In genomic region chr17:76585048-76585648, GRCh38 we compare ENCODE assay signal across 9 cellular contexts. TPM values are rescaled to one million over a fixed set of nuclear protein-coding genes. Genes with fewer than 3 reads are reported as not detected.
DNase-seq lines count a peak whose midpoint lies in the region; ATAC-seq and TF ChIP-seq lines count a peak whose summit lies in the region.
"Had no signal": no experiment of that assay in that cellular context is flagged by ENCODE, and none has a peak within 500 bp of the region (broad histone marks: within the 10 kb centered on the region; RNA-seq: fewer than 3 reads in every experiment).

No MANE protein-coding gene starts in this region.

- no peaks in the 10 kb centered on the region for H3K27me3 ChIP-seq in thoracic aorta (replicated peaks; ENCODE audit: insufficient read depth)

- peak overlapping the region; percentile 78 for H3K4me3 ChIP-seq in thoracic aorta

- no peaks in the 10 kb centered on the region for H3K9me3 ChIP-seq in thoracic aorta

- DNase-seq in activated naive CD4-positive, alpha-beta T cell treated with Interleukin-2 at 50 U/mL for 16 hours, result no peak
- peak; percentile 62 for DNase-seq in left kidney (ENCODE audit: low read depth, low spot score)
- DNase-seq in thoracic aorta (ENCODE audit: low spot score), result no peak
- DNase-seq in NCI-H1417 (lab: John Stamatoyannopoulos, UW), result no peak
- no peak for DNase-seq in GM10266 (ENCODE audit: extremely low spot score)

- H3K27ac Mint-ChIP-seq in activated naive CD4-positive, alpha-beta T cell treated with anti-CD3 and anti-CD28 coated beads, Interleukin-2, amount 50 U/mL, for 24 hours, result no peak overlapping the region
- no peak overlapping the region for H3K27ac Mint-ChIP-seq in brain

- H3K4me3 Mint-ChIP-seq in activated naive CD4-positive, alpha-beta T cell treated with anti-CD3 and anti-CD28 coated beads, Interleukin-2, amount 50 U/mL, for 24 hours, result peak overlapping the region; percentile 63
- H3K4me3 Mint-ChIP-seq in brain, result peak overlapping the region; percentile 59 to 77 (median 64)

- no peaks in the 10 kb centered on the region for H3K9me3 Mint-ChIP-seq in activated naive CD4-positive, alpha-beta T cell treated with anti-CD3 and anti-CD28 coated beads, Interleukin-2, amount 50 U/mL, for 24 hours
- peaks cover 0 to 22% (median 17%) of the 10 kb centered on the region in 5 experiments for H3K9me3 Mint-ChIP-seq in brain

- no peak for TF ChIP-seq CTCF in brain (conservative IDR thresholded peaks at IDR 0.05)
- TF ChIP-seq CTCF in thoracic aorta (IDR thresholded peaks at IDR 0.05), result no peak
- TF ChIP-seq CTCF in GM10266 (IDR thresholded peaks at IDR 0.05; ENCODE audit: control insufficient read depth, insufficient read depth, low read depth, missing control alignments), result no peak

- H3K4me1 ChIP-seq in thoracic aorta (ENCODE audit: control insufficient read depth in 1 of 2, low read depth in 2 of 2), result peaks cover 12 to 16% of the 10 kb centered on the region in 2 donors

- ATAC-seq in thoracic aorta (ENCODE audit: insufficient number of reproducible peaks, low FRiP score, low read depth), result no peak
- ATAC-seq in HG03469 (IDR thresholded peaks at IDR 0.05; ENCODE audit: unreplicated experiment), result no peak

- no peak overlapping the region for H3K27ac ChIP-seq in thoracic aorta

- H3K36me3 Mint-ChIP-seq in activated naive CD4-positive, alpha-beta T cell treated with anti-CD3 and anti-CD28 coated beads, Interleukin-2, amount 50 U/mL, for 24 hours, result peaks cover 5% of the 10 kb centered on the region
- H3K36me3 Mint-ChIP-seq in brain, result peaks cover 4% of the 10 kb centered on the region

- peaks cover 8% of the 10 kb centered on the region for H3K4me1 Mint-ChIP-seq in activated naive CD4-positive, alpha-beta T cell treated with anti-CD3 and anti-CD28 coated beads, Interleukin-2, amount 50 U/mL, for 24 hours
- H3K4me1 Mint-ChIP-seq in brain, result peaks cover 10% of the 10 kb centered on the region

- H3K27me3 Mint-ChIP-seq in activated naive CD4-positive, alpha-beta T cell treated with anti-CD3 and anti-CD28 coated beads, Interleukin-2, amount 50 U/mL, for 24 hours, result peaks cover 35% of the 10 kb centered on the region
- peaks cover 89% of the 10 kb centered on the region for H3K27me3 Mint-ChIP-seq in brain

- no peaks in the 10 kb centered on the region for H3K36me3 ChIP-seq in thoracic aorta

RNA-seq across cellular contexts. Expression of gene ST6GALNAC2, which starts 0.5 kb away (rescaled TPM):
- polyA plus RNA-seq in brain (ENCODE audit: insufficient read depth, low read depth, low replicate concordance), result 8.3 TPM
- 1 to 10 TPM in 1 of 2 donors, not detected in 1; 1.8 TPM for total RNA-seq in thoracic aorta

RNA-seq across cellular contexts. Expression of gene PRCD, which starts 45.3 kb away (rescaled TPM):
- polyA plus RNA-seq in brain (ENCODE audit: insufficient read depth, low read depth, low replicate concordance), result 9.9 TPM
- 1 to 10 TPM; 1.9 to 2.4 TPM for total RNA-seq in thoracic aorta

RNA-seq across cellular contexts. Expression of gene CYGB, which starts 47.6 kb away (rescaled TPM):
- polyA plus RNA-seq in brain (ENCODE audit: insufficient read depth, low read depth, low replicate concordance), result 6.8 TPM
- 10 to 100 TPM in 1 of 2 donors, 1 to 10 TPM in 1; 8.3 to 17.7 TPM for total RNA-seq in thoracic aorta

RNA-seq across cellular contexts. Expression of gene ST6GALNAC1, which starts 58.4 kb away (rescaled TPM):
- 1.5 TPM for polyA plus RNA-seq in brain (ENCODE audit: insufficient read depth, low read depth, low replicate concordance)
- 1 to 10 TPM; 1.2 to 1.3 TPM for total RNA-seq in thoracic aorta
- total RNA-seq: dermis microvascular lymphatic vessel endothelial cell had no signal
